ENCODE assay signal across 16 cellular contexts in the genomic region with DNA sequence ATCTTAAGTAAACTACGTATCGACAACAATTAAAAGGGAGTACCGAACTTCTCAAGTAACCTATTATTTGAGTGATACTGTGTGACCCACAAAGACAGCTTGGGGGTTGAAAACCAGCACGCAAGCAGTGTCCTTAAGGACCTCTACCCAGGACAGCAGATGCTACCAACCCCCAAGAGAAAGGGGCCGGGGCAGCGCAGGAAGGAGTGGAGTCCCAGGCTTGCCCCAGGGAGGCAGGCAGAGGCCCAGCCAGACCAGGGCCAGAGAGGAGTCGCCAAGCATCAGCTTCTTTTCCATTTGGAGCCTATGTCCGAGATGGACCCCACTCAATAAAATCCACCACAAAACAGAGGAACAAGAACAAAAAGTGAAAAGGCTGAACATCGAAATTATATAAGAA. TPM values are rescaled to one million over a fixed set of nuclear protein-coding genes. Genes with fewer than 3 reads are reported as not detected.
DNase-seq lines count a peak whose midpoint lies in the region; ATAC-seq and TF ChIP-seq lines count a peak whose summit lies in the region.
"Had no signal": no experiment of that assay in that cellular context is flagged by ENCODE, and none has a peak within 500 bp of the region (broad histone marks: within the 10 kb centered on the region; RNA-seq: fewer than 3 reads in every experiment).

No MANE protein-coding gene starts in this region.

- POLR2A ChIA-PET in MCF 10A (lab: Yijun Ruan, JAX): interaction anchor here (0.7 to 4.5 kb wide), 4 partner anchors 12 to 58 kb away, joined by 3 to 29 read pairs (median 13); partner anchors contain the start of genes DIDO1 and GID8

- H3K27me3 ChIP-seq in breast epithelium: no peaks in the 10 kb centered on the region
- H3K27me3 ChIP-seq in right cardiac atrium (ENCODE audit: control insufficient read depth, insufficient read depth): no peaks in the 10 kb centered on the region
- no peaks in the 10 kb centered on the region for H3K27me3 ChIP-seq in smooth muscle cell (ENCODE audit: low read depth)

- H3K9me3 ChIP-seq in breast epithelium: no peaks in the 10 kb centered on the region
- H3K9me3 ChIP-seq in right cardiac atrium (ENCODE audit: control insufficient read depth, low read length): no peaks in the 10 kb centered on the region
- H3K9me3 ChIP-seq in smooth muscle cell (replicated peaks; ENCODE audit: low read depth): no peaks in the 10 kb centered on the region

- no peak overlapping the region for H3K27ac ChIP-seq in breast epithelium
- H3K27ac ChIP-seq in right cardiac atrium (ENCODE audit: low read length): peak overlapping the region; percentile 12
- H3K27ac ChIP-seq in smooth muscle cell (ENCODE audit: low read depth): peak overlapping the region; percentile 75
- H3K27ac ChIP-seq: C4-2B had no signal

- intact Hi-C loops in MCF 10A (cut with micrococcal nuclease) (no loop called here), breast epithelium (cut with DNase I; ENCODE audit: low total_unique reads) (no loop called here), right cardiac atrium (cut with DNase I) (no loop called here)

- peaks cover 100% of the 10 kb centered on the region for H3K79me2 ChIP-seq in smooth muscle cell (ENCODE audit: low read depth)

- peak overlapping the region; percentile 36 for H3K9ac ChIP-seq in smooth muscle cell (ENCODE audit: low read depth)

- CTCF ChIA-PET in MCF 10A (lab: Yijun Ruan, JAX): interaction anchor here (1.0 to 5.3 kb wide), 5 partner anchors 9 to 21 kb away, joined by 3 to 54 read pairs (median 4); no protein-coding TSS in a partner anchor

- TF ChIP-seq CTCF in MCF 10A (IDR thresholded peaks at IDR 0.05; ENCODE audit: unreplicated experiment) (no peak), breast epithelium (IDR thresholded peaks at IDR 0.05) (no peak), brain (conservative IDR thresholded peaks at IDR 0.05) (no peak), smooth muscle cell (IDR thresholded peaks at IDR 0.05; ENCODE audit: borderline replicate concordance, insufficient read depth, poor library complexity, severe bottlenecking) (no peak)

- DNase-seq in MCF 10A (ENCODE audit: unreplicated experiment) (no peak), breast epithelium (ENCODE audit: low spot score in 2 of 2) (no peak), right cardiac atrium (no peak), smooth muscle cell (lab: John Stamatoyannopoulos, UW; ENCODE audit: unreplicated experiment) (no peak), NCI-H128 (lab: John Stamatoyannopoulos, UW; ENCODE audit: unreplicated experiment) (no peak), SHP77 (lab: John Stamatoyannopoulos, UW) (no peak)
- DNase-seq: 8988T; activated CD4-positive, alpha-beta T cell treated with anti-CD3 and anti-CD28 coated beads, Interleukin-2, amount 50 U/mL, for 4 hours; activated T-cell treated with anti-CD3 and anti-CD28 coated beads, Interleukin-2, amount 50 U/mL, for 4 hours; amniotic stem cell; NCI-H2081 treated with DMSO at 0.1 percent for 48 hours; NCI-H524; stimulated activated naive CD4-positive, alpha-beta T cell treated with Interleukin-2 at 50 U/mL for 16 hours had no signal

- H3K36me3 Mint-ChIP-seq in MCF 10A (ENCODE audit: insufficient read depth, unreplicated experiment): peaks cover 54% of the 10 kb centered on the region
- H3K36me3 Mint-ChIP-seq in brain: peaks cover 30% of the 10 kb centered on the region

- H3K4me3 ChIP-seq in breast epithelium: no peak overlapping the region
- H3K4me3 ChIP-seq in right cardiac atrium (ENCODE audit: low read length): no peak overlapping the region
- no peak overlapping the region for H3K4me3 ChIP-seq in smooth muscle cell

- H3K4me1 Mint-ChIP-seq in MCF 10A (ENCODE audit: insufficient read depth, unreplicated experiment) (peaks cover 31% of the 10 kb centered on the region), brain (peaks cover 64% of the 10 kb centered on the region)

- peaks cover 14% of the 10 kb centered on the region for H3K36me3 ChIP-seq in breast epithelium
- peaks cover 8% of the 10 kb centered on the region for H3K36me3 ChIP-seq in smooth muscle cell (ENCODE audit: low read depth)

- no peak for TF ChIP-seq POLR2A in breast epithelium (IDR thresholded peaks at IDR 0.05)

- no peak overlapping the region for H3K4me2 ChIP-seq in smooth muscle cell

- H3K27ac Mint-ChIP-seq in MCF 10A (ENCODE audit: low read depth, unreplicated experiment) (peak overlapping the region; percentile 84), brain (peak overlapping the region in 2 of 5 experiments; percentile 42 to 79)

- H3K9me3 Mint-ChIP-seq in MCF 10A (ENCODE audit: unreplicated experiment) (no peaks in the 10 kb centered on the region), brain (no peaks in the 10 kb centered on the region)
- H3K9me3 Mint-ChIP-seq: activated T-cell treated with anti-CD3 and anti-CD28 coated beads, Interleukin-2, amount 50 U/mL, for 4 hours had no signal

- H3K4me3 Mint-ChIP-seq in MCF 10A (ENCODE audit: unreplicated experiment): no peak overlapping the region
- H3K4me3 Mint-ChIP-seq in brain: peak overlapping the region in 3 of 5 experiments; percentile 16 to 52 (median 20)

- peaks cover 100% of the 10 kb centered on the region for H4K20me1 ChIP-seq in smooth muscle cell (ENCODE audit: low read depth)

- no peaks in the 10 kb centered on the region for H3K27me3 Mint-ChIP-seq in MCF 10A (ENCODE audit: insufficient read depth, unreplicated experiment)
- no peaks in the 10 kb centered on the region for H3K27me3 Mint-ChIP-seq in brain

- peaks cover 3% of the 10 kb centered on the region for H3F3A ChIP-seq in smooth muscle cell (ENCODE audit: low read depth)

- no TSS peak for BruUV-seq in MCF 10A (replicated peaks; lab: Mats Ljungman, UMichigan)

- H2AFZ ChIP-seq in smooth muscle cell (ENCODE audit: low read depth): no peak overlapping the region

- 57% methylated on average over 9 of the region's 9 CpGs for WGBS in right cardiac atrium
- WGBS in smooth muscle cell (ENCODE audit: low lambda C conversion rate): 88% methylated on average over 9 of the region's 9 CpGs

- H3K4me1 ChIP-seq in breast epithelium (peaks cover 0 to 13% of the 10 kb centered on the region in 2 donors), right cardiac atrium (ENCODE audit: control insufficient read depth, insufficient read depth, low read length) (peaks cover 19% of the 10 kb centered on the region), smooth muscle cell (ENCODE audit: low read depth) (peaks cover 41% of the 10 kb centered on the region)

- ATAC-seq in right cardiac atrium: peak; percentile 20 to 34
- ATAC-seq in GM21576 (IDR thresholded peaks at IDR 0.05; ENCODE audit: unreplicated experiment): no peak

RNA-seq across cellular contexts. Expression of gene DIDO1, which starts 11.9 kb away (rescaled TPM):
- 36.8 and 40.7 TPM in 2 replicates for total RNA-seq in MCF 10A (2022)
- 10 to 100 TPM; 59.8 to 83.1 (median 64.9) TPM for total RNA-seq in breast epithelium
- 47.3 TPM for polyA plus RNA-seq in brain (ENCODE audit: insufficient read depth, low read depth, low replicate concordance)
- total RNA-seq in right cardiac atrium: 10 to 100 TPM; 38.1 to 42.5 (median 40.0) TPM
- polyA plus RNA-seq in right cardiac atrium: 23.3 TPM
- 24.6 and 25.8 TPM in 2 replicates for total RNA-seq in smooth muscle cell
- polyA plus RNA-seq in smooth muscle cell: 14.4 and 16.0 TPM in 2 replicates

RNA-seq across cellular contexts. Expression of gene GID8, which starts 23.5 kb away (rescaled TPM):
- total RNA-seq in MCF 10A (2022): 31.6 and 36.4 TPM in 2 replicates
- 10 to 100 TPM; 30.2 to 36.7 (median 31.8) TPM for total RNA-seq in breast epithelium
- polyA plus RNA-seq in brain (ENCODE audit: insufficient read depth, low read depth, low replicate concordance): 45.2 TPM
- total RNA-seq in right cardiac atrium: 10 to 100 TPM; 19.0 to 22.1 (median 20.0) TPM
- polyA plus RNA-seq in right cardiac atrium: 8.9 TPM
- 23.5 and 34.8 TPM in 2 replicates for total RNA-seq in smooth muscle cell
- 13.9 and 20.8 TPM in 2 replicates for polyA plus RNA-seq in smooth muscle cell

RNA-seq across cellular contexts. Expression of gene SLC17A9, which starts 38.1 kb away (rescaled TPM):
- total RNA-seq in MCF 10A (2022) (0.07 TPM in 1 of 2 replicates, not detected in the other), breast epithelium (1 to 10 TPM; 2.2 to 4.9 (median 2.7) TPM), right cardiac atrium (1 to 10 TPM; 1.5 to 4.8 (median 2.2) TPM), smooth muscle cell (32.4 and 32.5 TPM in 2 replicates)
- polyA plus RNA-seq in brain (ENCODE audit: insufficient read depth, low read depth, low replicate concordance) (0.20 TPM), right cardiac atrium (3.1 TPM), smooth muscle cell (92.5 and 96.7 TPM in 2 replicates)

RNA-seq across cellular contexts. Expression of gene TCFL5, which starts 52.8 kb away (rescaled TPM):
- total RNA-seq in MCF 10A (2022) (10.8 and 12.8 TPM in 2 replicates), breast epithelium (10 to 100 TPM in 2 of 3 donors, 1 to 10 TPM in 1; 7.8 to 21.0 (median 12.5) TPM), right cardiac atrium (1 to 10 TPM; 7.8 to 9.9 (median 8.2) TPM), smooth muscle cell (9.1 and 9.5 TPM in 2 replicates)
- polyA plus RNA-seq in brain (ENCODE audit: insufficient read depth, low read depth, low replicate concordance) (21.1 TPM), right cardiac atrium (5.2 TPM), smooth muscle cell (6.8 and 12.5 TPM in 2 replicates)

Comparison
In these comparisons a context has a peak if more than half of its experiments do, and no peak if none do; other contexts are left out.
1. H3K27ac ChIP-seq: peak in right cardiac atrium (single experiment) and smooth muscle cell (single experiment); none in breast epithelium (0 of 2).